ENCODE assay signal across 11 cellular contexts in the genomic region with DNA sequence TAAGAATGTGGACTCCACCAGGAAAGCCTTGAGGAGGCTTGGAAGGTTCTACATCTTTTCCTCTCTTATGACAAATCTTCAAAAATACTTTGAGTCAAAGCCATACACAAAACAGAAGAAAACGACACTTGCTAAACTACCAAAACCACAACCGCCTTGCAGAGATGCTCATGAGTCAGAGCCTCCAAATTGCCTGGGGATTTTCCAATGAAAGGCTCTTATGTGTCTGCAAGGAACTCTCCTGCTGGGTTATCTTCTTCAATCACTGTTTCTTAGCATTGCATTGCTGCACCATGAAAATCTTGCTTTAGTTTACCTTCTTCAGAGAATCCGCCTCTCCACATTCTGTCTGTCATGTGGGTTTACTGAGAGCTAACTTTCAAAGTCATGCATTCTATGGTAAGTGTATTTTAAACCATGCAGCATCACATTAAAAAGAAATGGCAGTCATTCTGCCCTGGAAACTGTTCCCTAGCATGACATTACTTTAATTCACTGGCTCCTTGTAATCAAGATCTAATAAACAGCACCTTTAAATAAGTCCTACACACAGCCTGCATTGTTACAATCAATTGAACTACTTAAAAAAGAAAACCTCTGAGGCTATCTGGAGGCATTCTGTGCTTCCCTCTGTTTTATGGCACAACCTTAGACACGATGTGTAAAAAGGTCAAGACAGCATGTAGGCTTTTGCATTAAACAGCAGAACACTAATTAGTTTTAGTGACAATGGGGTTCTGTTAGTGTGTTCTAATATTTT.
DNase-seq lines count a peak whose midpoint lies in the region; ATAC-seq and TF ChIP-seq lines count a peak whose summit lies in the region.
"Had no signal": no experiment of that assay in that cellular context is flagged by ENCODE, and none has a peak within 500 bp of the region (broad histone marks: within the 10 kb centered on the region; RNA-seq: fewer than 3 reads in every experiment).

No MANE protein-coding gene starts in this region.

- CTCF ChIA-PET in activated CD8-positive, alpha-beta T cell treated with anti-CD3 and anti-CD28 coated beads for 36 hours (lab: Charles Lee), result no interaction called here
- CTCF ChIA-PET in activated CD8-positive, alpha-beta T cell treated with anti-CD3 and anti-CD28 coated beads, Interleukin-2, amount 10 ng/mL, durations not matched to agents 7 days and 5 days (lab: Charles Lee), result no interaction called here

- H3K4me3 Mint-ChIP-seq in activated CD8-positive, alpha-beta T cell treated with anti-CD3 and anti-CD28 coated beads for 36 hours, result no peak overlapping the region
- no peak overlapping the region for H3K4me3 Mint-ChIP-seq in activated CD8-positive, alpha-beta T cell treated with anti-CD3 and anti-CD28 coated beads, Interleukin-2, amount 10 ng/mL, durations not matched to agents 7 days and 5 days
- no peak overlapping the region for H3K4me3 Mint-ChIP-seq in stimulated activated naive B cell treated with anti-CD40 and anti-IgM and Interleukin-4, amounts not matched to agents 10 μg/mL and 1 μg/mL and 100 μg/mL, for 72 hours

- DNase-seq in activated CD8-positive, alpha-beta T cell treated with anti-CD3 and anti-CD28 coated beads for 36 hours, result peak; percentile 7
- no peak for DNase-seq in activated CD8-positive, alpha-beta T cell treated with anti-CD3 and anti-CD28 coated beads, Interleukin-2, amount 10 ng/mL, durations not matched to agents 7 days and 5 days
- DNase-seq in brain microvascular endothelial cell (peak; percentile 84), sciatic nerve (ENCODE audit: low spot score) (no peak)
- no peak for DNase-seq in activated CD4-positive, alpha-beta T cell treated with anti-CD3 and anti-CD28 coated beads for 4 hours
- DNase-seq in stimulated activated naive B cell treated with anti-CD40 and anti-IgM and Interleukin-4, amounts not matched to agents 10 μg/mL and 1 μg/mL and 100 μg/mL, for 72 hours, result no peak
- DNase-seq: AML-193; colonic mucosa; stimulated activated naive CD4-positive, alpha-beta T cell had no signal

- H3K4me1 ChIP-seq in HUES48 (ENCODE audit: control insufficient read depth, insufficient read depth, low read length), result peaks cover 55% of the 10 kb centered on the region
- H3K4me1 ChIP-seq: colonic mucosa had no signal

- H3K4me3 ChIP-seq in HUES48 (ENCODE audit: low read depth, low read length), result no peak overlapping the region
- no peak overlapping the region for H3K4me3 ChIP-seq in brain microvascular endothelial cell (ENCODE audit: low read depth, low read length)
- H3K4me3 ChIP-seq: colonic mucosa had no signal

- ATAC-seq in activated CD8-positive, alpha-beta T cell treated with anti-CD3 and anti-CD28 coated beads for 36 hours, result no peak
- ATAC-seq in activated CD8-positive, alpha-beta T cell treated with anti-CD3 and anti-CD28 coated beads, Interleukin-2, amount 10 ng/mL, durations not matched to agents 7 days and 5 days, result no peak
- ATAC-seq in sciatic nerve (peak; percentile 78), HG02970 (IDR thresholded peaks at IDR 0.05; ENCODE audit: low FRiP score, unreplicated experiment) (no peak)
- no peak for ATAC-seq in stimulated activated naive B cell treated with anti-CD40 and anti-IgM and Interleukin-4, amounts not matched to agents 10 μg/mL and 1 μg/mL and 100 μg/mL, for 72 hours (replicated peaks)

- TF ChIP-seq CTCF in activated CD8-positive, alpha-beta T cell treated with anti-CD3 and anti-CD28 coated beads for 36 hours (IDR thresholded peaks at IDR 0.05), result no peak
- no peak for TF ChIP-seq CTCF in brain microvascular endothelial cell (IDR thresholded peaks at IDR 0.05; ENCODE audit: low read depth, low read length, missing control alignments)

- H3K27ac ChIP-seq in HUES48 (ENCODE audit: low read depth, low read length) (peak overlapping the region; percentile 43), brain microvascular endothelial cell (no peak overlapping the region)
- H3K27ac ChIP-seq: colonic mucosa had no signal

- POLR2A ChIA-PET in activated CD8-positive, alpha-beta T cell treated with anti-CD3 and anti-CD28 coated beads for 36 hours (lab: Charles Lee), result no interaction called here
- POLR2A ChIA-PET in activated CD8-positive, alpha-beta T cell treated with anti-CD3 and anti-CD28 coated beads, Interleukin-2, amount 10 ng/mL, durations not matched to agents 7 days and 5 days (lab: Charles Lee), result no interaction called here

- no peak overlapping the region for H3K27ac Mint-ChIP-seq in activated CD8-positive, alpha-beta T cell treated with anti-CD3 and anti-CD28 coated beads for 36 hours
- no peak overlapping the region for H3K27ac Mint-ChIP-seq in activated CD8-positive, alpha-beta T cell treated with anti-CD3 and anti-CD28 coated beads, Interleukin-2, amount 10 ng/mL, durations not matched to agents 7 days and 5 days
- H3K27ac Mint-ChIP-seq in stimulated activated naive B cell treated with anti-CD40 and anti-IgM and Interleukin-4, amounts not matched to agents 10 μg/mL and 1 μg/mL and 100 μg/mL, for 72 hours, result no peak overlapping the region

- H3K9me3 Mint-ChIP-seq in activated CD8-positive, alpha-beta T cell treated with anti-CD3 and anti-CD28 coated beads for 36 hours, result no peaks in the 10 kb centered on the region
- H3K9me3 Mint-ChIP-seq in activated CD8-positive, alpha-beta T cell treated with anti-CD3 and anti-CD28 coated beads, Interleukin-2, amount 10 ng/mL, durations not matched to agents 7 days and 5 days (ENCODE audit: insufficient read depth), result no peaks in the 10 kb centered on the region
- no peaks in the 10 kb centered on the region for H3K9me3 Mint-ChIP-seq in stimulated activated naive B cell treated with anti-CD40 and anti-IgM and Interleukin-4, amounts not matched to agents 10 μg/mL and 1 μg/mL and 100 μg/mL, for 72 hours

- no peaks in the 10 kb centered on the region for H3K9me3 ChIP-seq in HUES48 (ENCODE audit: control insufficient read depth, insufficient read depth, low read length)
- H3K9me3 ChIP-seq: colonic mucosa had no signal

- H3K36me3 ChIP-seq in HUES48 (ENCODE audit: control insufficient read depth, insufficient read depth, low read length) (no peaks in the 10 kb centered on the region), brain microvascular endothelial cell (replicated peaks) (no peaks in the 10 kb centered on the region)
- H3K36me3 ChIP-seq: colonic mucosa had no signal

- H3K4me1 Mint-ChIP-seq in activated CD8-positive, alpha-beta T cell treated with anti-CD3 and anti-CD28 coated beads for 36 hours (ENCODE audit: low read depth), result no peaks in the 10 kb centered on the region
- no peaks in the 10 kb centered on the region for H3K4me1 Mint-ChIP-seq in activated CD8-positive, alpha-beta T cell treated with anti-CD3 and anti-CD28 coated beads, Interleukin-2, amount 10 ng/mL, durations not matched to agents 7 days and 5 days (ENCODE audit: low read depth)
- H3K4me1 Mint-ChIP-seq in stimulated activated naive B cell treated with anti-CD40 and anti-IgM and Interleukin-4, amounts not matched to agents 10 μg/mL and 1 μg/mL and 100 μg/mL, for 72 hours, result no peaks in the 10 kb centered on the region

- no peaks in the 10 kb centered on the region for H3K27me3 ChIP-seq in HUES48 (ENCODE audit: control insufficient read depth, insufficient read depth, low read length)
- peaks cover 6% of the 10 kb centered on the region for H3K27me3 ChIP-seq in brain microvascular endothelial cell (replicated peaks)
- H3K27me3 ChIP-seq: colonic mucosa had no signal

- H3K9ac ChIP-seq in HUES48 (ENCODE audit: low read depth, low read length), result no peak overlapping the region

- peaks cover 14% of the 10 kb centered on the region for H3K27me3 Mint-ChIP-seq in activated CD8-positive, alpha-beta T cell treated with anti-CD3 and anti-CD28 coated beads for 36 hours
- H3K27me3 Mint-ChIP-seq in activated CD8-positive, alpha-beta T cell treated with anti-CD3 and anti-CD28 coated beads, Interleukin-2, amount 10 ng/mL, durations not matched to agents 7 days and 5 days (ENCODE audit: low read depth), result peaks cover 2% of the 10 kb centered on the region
- peaks cover 9 to 11% of the 10 kb centered on the region in 2 donors for H3K27me3 Mint-ChIP-seq in stimulated activated naive B cell treated with anti-CD40 and anti-IgM and Interleukin-4, amounts not matched to agents 10 μg/mL and 1 μg/mL and 100 μg/mL, for 72 hours

- in situ Hi-C loops in brain microvascular endothelial cell (cut with HindIII; ENCODE audit: low pct_ligation_motif_present, low sequenced_read_pairs), result no loop called here

- intact Hi-C loops in activated CD8-positive, alpha-beta T cell treated with anti-CD3 and anti-CD28 coated beads for 36 hours (cut with micrococcal nuclease), result no loop called here
- intact Hi-C loops in sciatic nerve (cut with DNase I), result no loop called here

- no peaks in the 10 kb centered on the region for H3K36me3 Mint-ChIP-seq in activated CD8-positive, alpha-beta T cell treated with anti-CD3 and anti-CD28 coated beads for 36 hours (ENCODE audit: low read depth)
- no peaks in the 10 kb centered on the region for H3K36me3 Mint-ChIP-seq in activated CD8-positive, alpha-beta T cell treated with anti-CD3 and anti-CD28 coated beads, Interleukin-2, amount 10 ng/mL, durations not matched to agents 7 days and 5 days (ENCODE audit: low read depth)
- H3K36me3 Mint-ChIP-seq in stimulated activated naive B cell treated with anti-CD40 and anti-IgM and Interleukin-4, amounts not matched to agents 10 μg/mL and 1 μg/mL and 100 μg/mL, for 72 hours, result no peaks in the 10 kb centered on the region

Comparison
In these comparisons a context has a peak if more than half of its experiments do, and no peak if none do; other contexts are left out.
1. DNase-seq: peak in activated CD8-positive, alpha-beta T cell treated with anti-CD3 and anti-CD28 coated beads for 36 hours (single experiment) and brain microvascular endothelial cell (single experiment); none in activated CD8-positive, alpha-beta T cell treated with anti-CD3 and anti-CD28 coated beads, Interleukin-2, amount 10 ng/mL, durations not matched to agents 7 days and 5 days (single experiment), sciatic nerve (single experiment), activated CD4-positive, alpha-beta T cell treated with anti-CD3 and anti-CD28 coated beads for 4 hours (0 of 2) and stimulated activated naive B cell treated with anti-CD40 and anti-IgM and Interleukin-4, amounts not matched to agents 10 μg/mL and 1 μg/mL and 100 μg/mL, for 72 hours (single experiment).